Comparison of ENCODE assay signal across 8 cellular contexts in genomic region chr2:72770879-72771461, GRCh38. TPM values are rescaled to one million over a fixed set of nuclear protein-coding genes. Genes with fewer than 3 reads are reported as not detected.
A peak's percentile ranks its signal among the peaks of the same experiment; 100 is the strongest.
DNase-seq lines count a peak whose midpoint lies in the region; ATAC-seq and TF ChIP-seq lines count a peak whose summit lies in the region.

No MANE protein-coding gene starts in this region.

- H3K9me3 Mint-ChIP-seq in Calu3 (ENCODE audit: low read depth, unreplicated experiment): no peaks in the 10 kb centered on the region

- H3K27ac Mint-ChIP-seq in Calu3 (ENCODE audit: unreplicated experiment): no peak overlapping the region

- ATAC-seq in GM21576 (IDR thresholded peaks at IDR 0.05; ENCODE audit: unreplicated experiment) (peak; percentile 71), HG02970 (IDR thresholded peaks at IDR 0.05; ENCODE audit: low FRiP score, unreplicated experiment) (no peak)

- H3K27ac ChIP-seq in SU-DHL-6 (ENCODE audit: low read depth, low read length): no peak overlapping the region

- no peak overlapping the region for H2AFZ ChIP-seq in SU-DHL-6 (ENCODE audit: low read depth, low read length, severe bottlenecking)

- H3K4me3 ChIP-seq in SU-DHL-6 (ENCODE audit: insufficient read depth, low read length, poor library complexity, severe bottlenecking): no peak overlapping the region

- intact Hi-C loops in Calu3 (cut with micrococcal nuclease; ENCODE audit: unreplicated experiment): loop anchor here (1.0 kb wide), 1 partner anchor 88 kb away; no protein-coding TSS in a partner anchor

- TF ChIP-seq CTCF in Calu3 (IDR thresholded peaks at IDR 0.05; ENCODE audit: unreplicated experiment) (peak; percentile 64), SU-DHL-6 (IDR thresholded peaks at IDR 0.05; ENCODE audit: insufficient read depth, low read length, poor library complexity, severe bottlenecking) (peak; percentile 74)

- no peaks in the 10 kb centered on the region for H4K20me1 ChIP-seq in SU-DHL-6 (ENCODE audit: low read depth, low read length)

- no peaks in the 10 kb centered on the region for H3K79me2 ChIP-seq in SU-DHL-6 (ENCODE audit: insufficient read depth, low read length)

- H3K36me3 Mint-ChIP-seq in Calu3 (ENCODE audit: insufficient read depth, unreplicated experiment): no peaks in the 10 kb centered on the region

- no peak overlapping the region for H3K4me3 Mint-ChIP-seq in Calu3 (ENCODE audit: low read depth, unreplicated experiment)

- H3K4me1 Mint-ChIP-seq in Calu3 (ENCODE audit: low read depth, unreplicated experiment): peaks cover 6% of the 10 kb centered on the region

- H3K27me3 ChIP-seq in SU-DHL-6 (ENCODE audit: low read length): no peaks in the 10 kb centered on the region

- H3K9me2 ChIP-seq in SU-DHL-6 (replicated peaks; ENCODE audit: insufficient read depth, low read length): no peaks in the 10 kb centered on the region

- H3K27me3 Mint-ChIP-seq in Calu3 (ENCODE audit: unreplicated experiment): no peaks in the 10 kb centered on the region

- H3K9ac ChIP-seq in SU-DHL-6 (ENCODE audit: low read length): no peak overlapping the region

- H3K4me2 ChIP-seq in SU-DHL-6 (ENCODE audit: low read depth, low read length, poor library complexity, severe bottlenecking): no peak overlapping the region

- DNase-seq in Calu3: peak; percentile 71
- peak; percentile 15 for DNase-seq in NCI-H128 (lab: John Stamatoyannopoulos, UW; ENCODE audit: unreplicated experiment)
- DNase-seq in brain pericyte (ENCODE audit: low read depth, low spot score): peak; percentile 26
- peak; percentile 96 for DNase-seq in inferior parietal cortex (ENCODE audit: extremely low spot score)
- peak; percentile 19 to 33 for DNase-seq in stimulated activated CD4-positive, alpha-beta T cell treated with anti-CD3 and anti-CD28 coated beads, Interleukin-1b, Interleukin-23, amount 100 ng/mL, for 1 hour (ENCODE audit: low read depth in 2 of 2)

- H3F3A ChIP-seq in SU-DHL-6 (ENCODE audit: insufficient read depth): no peaks in the 10 kb centered on the region

- no TSS peak for BruUV-seq in Calu3 (replicated peaks; lab: Mats Ljungman, UMichigan)

- no peaks in the 10 kb centered on the region for H3K36me3 ChIP-seq in SU-DHL-6 (ENCODE audit: low read length)

- no peaks in the 10 kb centered on the region for H3K9me3 ChIP-seq in SU-DHL-6 (ENCODE audit: insufficient read depth, low read length)

- CTCF ChIA-PET in Calu3 (lab: Charles Lee): no interaction called here

RNA-seq across cellular contexts. Expression of gene EXOC6B, which starts 54.9 kb away (rescaled TPM):
- total RNA-seq in Calu3 (2022): 26.4 and 26.6 TPM in 2 replicates

Comparison
In these comparisons a context has a peak if more than half of its experiments do, and no peak if none do; other contexts are left out.
1. DNase-seq: peak in every context shown above with its lines; median percentile 96 in inferior parietal cortex; 71 in Calu3; 26 in brain pericyte; 26 in stimulated activated CD4-positive, alpha-beta T cell treated with anti-CD3 and anti-CD28 coated beads, Interleukin-1b, Interleukin-23, amount 100 ng/mL, for 1 hour; 15 in NCI-H128.